In genomic region chr3:149120051-149120972, GRCh38 we compare ENCODE assay signal across 9 cellular contexts. TPM values are rescaled to one million over a fixed set of nuclear protein-coding genes. Genes with fewer than 3 reads are reported as not detected.
DNase-seq lines count a peak whose midpoint lies in the region; TF ChIP-seq lines count a peak whose summit lies in the region.
"Had no signal": no experiment of that assay in that cellular context is flagged by ENCODE, and none has a peak within 500 bp of the region (broad histone marks: within the 10 kb centered on the region; RNA-seq: fewer than 3 reads in every experiment).

No MANE protein-coding gene starts in this region.

- peak; percentile 69 for TF ChIP-seq CTCF in osteoblast (IDR thresholded peaks at IDR 0.05; ENCODE audit: extremely low read depth, low read depth, low read length)

- no peaks in the 10 kb centered on the region for H3K9me3 ChIP-seq in osteoblast (ENCODE audit: low read depth, low read length)
- H3K9me3 ChIP-seq: BLaER1 had no signal

- CTCF ChIA-PET in HEK293T (lab: Yijun Ruan, JAX): interaction anchor here (0.6 to 2.5 kb wide), 13 partner anchors 8 to 178 kb away, joined by 3 to 11 read pairs (median 4); no protein-coding TSS in a partner anchor

- H3K4me1 ChIP-seq in osteoblast (ENCODE audit: insufficient read depth, low read length): no peaks in the 10 kb centered on the region
- H3K4me1 ChIP-seq: BLaER1 had no signal

- no peaks in the 10 kb centered on the region for H4K20me1 ChIP-seq in osteoblast (ENCODE audit: insufficient read depth, low read length)
- H4K20me1 ChIP-seq: BLaER1 had no signal

- H3K36me3 ChIP-seq in osteoblast (ENCODE audit: insufficient read depth, low read length): no peaks in the 10 kb centered on the region
- H3K36me3 ChIP-seq: BLaER1 had no signal

- DNase-seq in NCI-H524 (lab: John Stamatoyannopoulos, UW) (peak; percentile 2 to 67), NCI-H524 treated with DMSO at 0.1 percent for 48 hours (lab: John Stamatoyannopoulos, UW) (no peak), HEK293T (ENCODE audit: extremely low spot score) (peak; percentile 42), NCI-H146 treated with DMSO at 0.1 percent for 48 hours (lab: John Stamatoyannopoulos, UW; ENCODE audit: unreplicated experiment) (peak; percentile 67), SW 1271 (lab: John Stamatoyannopoulos, UW) (peak; percentile 22 to 71), fibroblast of peridontal ligament (ENCODE audit: extremely low read depth) (peak; percentile 89), osteoblast (ENCODE audit: insufficient read length, low spot score, missing footprints) (peak; percentile 88), middle frontal gyrus (ENCODE audit: extremely low spot score, low spot score) (no peak)

- H3K79me2 ChIP-seq in osteoblast (ENCODE audit: insufficient read depth, low read length): no peaks in the 10 kb centered on the region

- H3K4me2 ChIP-seq in osteoblast (ENCODE audit: insufficient read depth, low read length): peak overlapping the region; percentile 30
- H3K4me2 ChIP-seq: BLaER1 had no signal

- H3K27ac ChIP-seq in osteoblast (ENCODE audit: low read depth, low read length): no peak overlapping the region
- H3K27ac ChIP-seq: BLaER1 had no signal

- H3K27me3 ChIP-seq in osteoblast (ENCODE audit: insufficient read depth, low read length): no peaks in the 10 kb centered on the region
- H3K27me3 ChIP-seq: BLaER1 had no signal

- H2AFZ ChIP-seq in osteoblast (ENCODE audit: low read length): peak overlapping the region; percentile 56

- POLR2A ChIA-PET in HEK293T (lab: Yijun Ruan, JAX): interaction anchor here (0.5 to 1.0 kb wide), 2 partner anchors 10 to 138 kb away, joined by 3 read pairs; no protein-coding TSS in a partner anchor

- no peak overlapping the region for H3K4me3 ChIP-seq in osteoblast (ENCODE audit: insufficient read depth, low read length)
- H3K4me3 ChIP-seq: BLaER1 had no signal

TF ChIP-seq in HEK293T, 16 proteins besides CTCF, POLR2A, EP300 and RAD21:
- no peak for TF ChIP-seq ZNF384 (IDR thresholded peaks at IDR 0.05)
- no peak for TF ChIP-seq BHLHE40 (IDR thresholded peaks at IDR 0.05; ENCODE audit: borderline replicate concordance)
- no peak for TF ChIP-seq LEF1 (IDR thresholded peaks at IDR 0.05; ENCODE audit: borderline replicate concordance)
- TF ChIP-seq CTBP1 (IDR thresholded peaks at IDR 0.05; ENCODE audit: borderline replicate concordance): no peak
- no peak for TF ChIP-seq FOXA1 (IDR thresholded peaks at IDR 0.05)
- TF ChIP-seq FOXK2 (IDR thresholded peaks at IDR 0.05): no peak
- TF ChIP-seq HDGF (IDR thresholded peaks at IDR 0.05; ENCODE audit: borderline replicate concordance): no peak
- no peak for TF ChIP-seq L3MBTL2 (conservative IDR thresholded peaks at IDR 0.05)
- TF ChIP-seq PKNOX1 (IDR thresholded peaks at IDR 0.05): no peak
- TF ChIP-seq ELF4 (IDR thresholded peaks at IDR 0.05): no peak
- TF ChIP-seq TARDBP (IDR thresholded peaks at IDR 0.05): no peak
- TF ChIP-seq SP1 (IDR thresholded peaks at IDR 0.05): no peak
- TF ChIP-seq NFRKB (IDR thresholded peaks at IDR 0.05): no peak
- no peak for TF ChIP-seq SUZ12 (IDR thresholded peaks at IDR 0.05)
- no peak for TF ChIP-seq ARNT (IDR thresholded peaks at IDR 0.05)
- TF ChIP-seq FOXM1 (IDR thresholded peaks at IDR 0.05; ENCODE audit: borderline replicate concordance): no peak
TF ChIP-seq in HEK293T: peak in this region for 0.

RNA-seq across cellular contexts. Expression of gene HPS3, which starts 9.1 kb away (rescaled TPM):
- 38.4 and 49.8 TPM in 2 replicates for total RNA-seq in osteoblast

RNA-seq across cellular contexts. Expression of gene HLTF, which starts 34.0 kb away (rescaled TPM):
- total RNA-seq in osteoblast: 40.7 and 42.0 TPM in 2 replicates

Comparison
In these comparisons a context has a peak if more than half of its experiments do, and no peak if none do; other contexts are left out.
1. DNase-seq: peak in NCI-H524 (2 of 2), HEK293T (single experiment), NCI-H146 treated with DMSO at 0.1 percent for 48 hours (single experiment), SW 1271 (2 of 2), fibroblast of peridontal ligament (single experiment) and osteoblast (single experiment); none in NCI-H524 treated with DMSO at 0.1 percent for 48 hours (single experiment) and middle frontal gyrus (single experiment).